ENCODE assay signal across 1 cellular context in genomic region chr1:5595531-5596170, GRCh38.
A peak's percentile ranks its signal among the peaks of the same experiment; 100 is the strongest.
TF ChIP-seq lines count a peak whose summit lies in the region.

No MANE protein-coding gene starts in this region.

TF ChIP-seq in H1, 55 proteins besides CTCF, POLR2A, EP300 and RAD21:
- TF ChIP-seq SRF (IDR thresholded peaks at IDR 0.05; ENCODE audit: low read depth, low read length) (no peak), E2F6 (IDR thresholded peaks at IDR 0.05) (peak; percentile 70)
